ENCODE assay signal across 8 cellular contexts in the genomic region with DNA sequence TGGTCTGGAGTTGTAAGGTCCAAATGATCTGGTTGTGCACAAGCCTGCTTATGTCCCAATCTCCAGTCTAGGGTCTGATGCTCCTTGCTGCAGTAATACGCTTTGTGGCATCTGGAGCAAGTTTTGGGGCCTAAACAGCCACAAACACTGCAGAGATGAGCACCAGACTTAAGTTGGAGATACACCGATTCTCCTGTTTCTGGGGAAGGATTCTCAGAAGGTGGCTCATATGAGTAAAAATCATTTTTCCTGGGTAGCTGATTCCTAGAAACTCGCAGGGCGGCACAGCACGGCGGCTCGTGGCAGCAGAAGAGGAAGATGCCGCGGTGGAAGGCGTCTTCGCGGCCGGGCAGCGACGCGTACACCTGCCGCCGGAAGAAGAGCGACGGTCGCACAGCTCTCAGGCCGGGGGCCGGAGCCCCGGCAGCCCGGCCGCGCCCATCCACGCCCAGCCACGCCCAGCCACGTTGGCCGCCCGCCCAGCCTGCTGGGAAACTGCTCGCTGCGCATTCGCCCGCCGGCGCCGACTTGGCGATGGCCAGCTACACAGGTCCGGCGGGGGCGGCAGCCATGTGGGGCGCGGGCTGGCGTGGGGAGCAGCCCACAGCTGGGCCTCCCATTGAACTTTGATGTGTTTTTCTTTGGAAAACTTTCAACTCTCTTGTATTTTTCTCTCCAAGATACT.
DNase-seq lines count a peak whose midpoint lies in the region; ATAC-seq and TF ChIP-seq lines count a peak whose summit lies in the region.

No MANE protein-coding gene starts in this region.

- no peak for TF ChIP-seq CTCF in testis (IDR thresholded peaks at IDR 0.05)

- DNase-seq in GM03348 (ENCODE audit: low spot score): peak; percentile 42
- DNase-seq in RPMI8226: peak; percentile 86
- DNase-seq in cerebellum (ENCODE audit: low spot score): peak; percentile 25
- peak; percentile 93 for DNase-seq in testis
- no peak for DNase-seq in putamen (ENCODE audit: low spot score)

- no peaks in the 10 kb centered on the region for H3K36me3 ChIP-seq in testis (ENCODE audit: low read depth, missing control alignments)

- H3K9me3 ChIP-seq in mononuclear cell (ENCODE audit: low read depth, low read length): no peaks in the 10 kb centered on the region
- H3K9me3 ChIP-seq in testis: no peaks in the 10 kb centered on the region

- H3K27me3 ChIP-seq in mononuclear cell (ENCODE audit: insufficient read depth, low read length) (peaks cover 62% of the 10 kb centered on the region), testis (no peaks in the 10 kb centered on the region)

- peak; percentile 91 for ATAC-seq in GM19467 (IDR thresholded peaks at IDR 0.05; ENCODE audit: unreplicated experiment)
- ATAC-seq in HG03520 (IDR thresholded peaks at IDR 0.05; ENCODE audit: unreplicated experiment): peak; percentile 97

- H3K4me3 ChIP-seq in mononuclear cell (ENCODE audit: low read length): peak overlapping the region; percentile 14
- H3K4me3 ChIP-seq in testis: peak overlapping the region; percentile 53 to 61

- peak overlapping the region in 1 of 2 donors; percentile 30 for H3K27ac ChIP-seq in testis

- H3K4me1 ChIP-seq in mononuclear cell (ENCODE audit: insufficient read depth, low read length): peaks cover 9% of the 10 kb centered on the region
- peaks cover 3% of the 10 kb centered on the region for H3K4me1 ChIP-seq in testis

- intact Hi-C loops in testis (cut with DNase I; ENCODE audit: low total_unique reads): no loop called here

- TF ChIP-seq POLR2A in testis (IDR thresholded peaks at IDR 0.05): no peak

- 2 to 7% methylated on average over 8 to 38 of the region's 46 CpGs for WGBS in testis, 2 donors
